8 cellular contexts compared by ENCODE assay signal in the genomic region with DNA sequence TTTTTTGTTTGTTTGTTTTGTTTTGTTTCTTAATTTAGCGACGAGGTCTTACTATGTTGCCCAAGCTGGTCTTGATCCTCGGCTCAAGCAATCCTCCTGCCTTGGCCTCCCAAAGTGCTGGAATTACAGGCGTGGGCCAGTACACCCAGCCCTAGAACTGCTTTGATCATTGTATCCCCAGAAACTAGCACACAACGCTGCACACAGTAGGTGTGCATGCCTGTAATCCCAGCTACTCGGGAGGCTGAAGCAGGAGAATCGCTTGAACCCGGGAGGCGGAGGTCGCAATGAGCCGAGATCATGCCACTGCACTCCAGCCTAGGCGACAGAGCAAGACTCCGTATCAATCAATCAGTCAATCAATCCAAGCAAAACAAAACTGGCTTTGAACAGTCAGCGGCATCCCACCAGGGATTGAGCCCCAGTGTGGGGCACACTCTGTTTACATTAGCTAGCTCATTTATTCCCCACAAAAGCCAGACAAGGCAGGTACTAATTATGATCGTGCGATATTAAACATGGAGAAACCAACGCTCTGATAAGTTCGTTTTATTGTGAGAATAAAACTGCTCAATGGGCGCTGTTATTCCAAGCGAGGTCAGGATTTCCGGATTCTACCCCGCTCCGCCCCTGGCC. TPM values are rescaled to one million over a fixed set of nuclear protein-coding genes. Genes with fewer than 3 reads are reported as not detected.
DNase-seq lines count a peak whose midpoint lies in the region; ATAC-seq, FAIRE-seq and TF ChIP-seq lines count a peak whose summit lies in the region.

No MANE protein-coding gene starts in this region.

- in situ Hi-C loops in brain microvascular endothelial cell (cut with HindIII; ENCODE audit: low pct_ligation_motif_present, low sequenced_read_pairs) = no loop called here

- peak; percentile 77 for TF ChIP-seq POLR2A in GM12891 (IDR thresholded peaks at IDR 0.05; ENCODE audit: low read depth, low read length)

- H3K9me3 ChIP-seq in mesodermal cell (ENCODE audit: control insufficient read depth, low read length) = no peaks in the 10 kb centered on the region

- FAIRE-seq in GM12891 (lab: Jason Lieb, UNC) = no peak

- H3K27me3 ChIP-seq in brain microvascular endothelial cell (replicated peaks) = no peaks in the 10 kb centered on the region

- H3K27ac ChIP-seq in brain microvascular endothelial cell (peak overlapping the region; percentile 68), mesodermal cell (ENCODE audit: low read depth, low read length, severe bottlenecking) (no peak overlapping the region)

- H3K4me3 ChIP-seq in brain microvascular endothelial cell (ENCODE audit: low read depth, low read length) (peak overlapping the region; percentile 59), mesodermal cell (ENCODE audit: extremely low read depth, insufficient read depth, low read length, poor library complexity, severe bottlenecking) (peak overlapping the region; percentile 21)

- WGBS in mesodermal cell (ENCODE audit: insufficient coverage in 2 of 2), 2 experiments = 41 to 83% methylated on average over 12 to 14 of the region's 23 CpGs

- H3K36me3 ChIP-seq in brain microvascular endothelial cell (replicated peaks) (peaks cover 5% of the 10 kb centered on the region), mesodermal cell (ENCODE audit: control insufficient read depth, insufficient read depth, low read length) (peaks cover 20% of the 10 kb centered on the region)

- no peak for TF ChIP-seq CTCF in brain microvascular endothelial cell (IDR thresholded peaks at IDR 0.05; ENCODE audit: low read depth, low read length, missing control alignments)

- DNase-seq in GM12891 (ENCODE audit: insufficient read length, low spot score) (no peak), brain microvascular endothelial cell (no peak), NCI-H2171 treated with DMSO at 0.1 percent for 48 hours (lab: John Stamatoyannopoulos, UW) (no peak), COR-L47 (lab: John Stamatoyannopoulos, UW) (no peak), NCI-H510A (lab: John Stamatoyannopoulos, UW) (no peak)
- DNase-seq in NK-92 treated with Interleukin-12 subunit alpha and Interleukin-12 subunit beta, amount 100 ng/mL, for 24 hours (lab: John Stamatoyannopoulos, UW) = no peak

- H3K4me1 ChIP-seq in mesodermal cell (ENCODE audit: control insufficient read depth, insufficient read depth, low read length, poor library complexity, severe bottlenecking) = no peaks in the 10 kb centered on the region

- ATAC-seq in HG03060 (IDR thresholded peaks at IDR 0.05; ENCODE audit: low read depth, unreplicated experiment) = peak; percentile 4

TF ChIP-seq in GM12891, 5 proteins besides CTCF, POLR2A, EP300 and RAD21:
- TF ChIP-seq TAF1 (IDR thresholded peaks at IDR 0.05; ENCODE audit: low read depth, low read length) (peak; percentile 9; the same call in 1 of the 2 replicates), PAX5 (IDR thresholded peaks at IDR 0.05; ENCODE audit: insufficient read depth, low read length, severe bottlenecking) (no peak), POLR2AphosphoS5 (IDR thresholded peaks at IDR 0.05; ENCODE audit: low read depth, low read length) (peak; percentile 52; the same call in 1 of the 2 replicates), SPI1 (IDR thresholded peaks at IDR 0.05; ENCODE audit: low read depth, low read length) (no peak), POU2F2 (IDR thresholded peaks at IDR 0.05; ENCODE audit: low read depth, low read length) (no peak)
TF ChIP-seq in GM12891: peak in this region for 2.

RNA-seq across cellular contexts. Expression of a gene that starts 0.6 kb away (rescaled TPM):
- polyA plus RNA-seq in GM12891 (2012; ENCODE audit: low read depth, missing spikeins) = 22.4 TPM
- 32.3 TPM for polyA plus RNA-seq in mesodermal cell (2013, experiment 1 of 2)
- polyA plus RNA-seq in mesodermal cell (2013, experiment 2 of 2) = 28.0 TPM

RNA-seq across cellular contexts. Expression of a gene that starts 19.8 kb away (rescaled TPM):
- 9.6 TPM for polyA plus RNA-seq in GM12891 (2012; ENCODE audit: low read depth, missing spikeins)
- polyA plus RNA-seq in mesodermal cell (2013, experiment 1 of 2) = 4.9 TPM
- polyA plus RNA-seq in mesodermal cell (2013, experiment 2 of 2) = 3.5 TPM

RNA-seq across cellular contexts. Expression of a gene that starts 28.8 kb away (rescaled TPM):
- polyA plus RNA-seq in GM12891 (2012; ENCODE audit: low read depth, missing spikeins) = 14.3 TPM
- polyA plus RNA-seq in mesodermal cell (2013, experiment 1 of 2) = 33.5 TPM
- 27.8 TPM for polyA plus RNA-seq in mesodermal cell (2013, experiment 2 of 2)

RNA-seq across cellular contexts. Expression of a gene that starts 29.0 kb away (rescaled TPM):
- 26.6 TPM for polyA plus RNA-seq in GM12891 (2012; ENCODE audit: low read depth, missing spikeins)
- polyA plus RNA-seq in mesodermal cell (2013, experiment 1 of 2) = 19.1 TPM
- polyA plus RNA-seq in mesodermal cell (2013, experiment 2 of 2) = 22.2 TPM

RNA-seq across cellular contexts. Expression of a gene that starts 41.0 kb away (rescaled TPM):
- polyA plus RNA-seq in GM12891 (2012; ENCODE audit: low read depth, missing spikeins) = 0.71 TPM
- polyA plus RNA-seq in mesodermal cell (2013, experiment 1 of 2) = 0.37 TPM
- polyA plus RNA-seq in mesodermal cell (2013, experiment 2 of 2) = not detected
